9 cellular contexts compared by ENCODE assay signal in the genomic region with DNA sequence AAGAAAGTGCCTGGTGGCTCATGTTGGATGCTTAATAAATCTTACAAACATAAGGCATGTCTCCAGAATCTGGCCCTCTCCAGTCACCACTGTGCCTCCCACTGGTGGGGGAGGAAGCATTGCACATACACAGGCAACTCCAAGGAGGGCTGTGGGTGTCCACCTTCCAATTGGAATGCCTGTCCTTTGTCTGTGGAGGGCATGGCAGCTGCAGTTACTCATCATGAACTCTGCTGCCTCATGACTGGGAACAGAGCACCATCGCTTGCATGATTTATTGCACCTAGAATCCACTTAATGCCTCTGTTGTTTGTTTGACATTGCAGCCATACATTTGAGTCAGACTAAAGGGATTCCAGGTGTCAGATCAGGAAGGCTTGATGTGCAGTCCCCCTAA.
DNase-seq lines count a peak whose midpoint lies in the region; ATAC-seq, FAIRE-seq and TF ChIP-seq lines count a peak whose summit lies in the region.
"Had no signal": no experiment of that assay in that cellular context is flagged by ENCODE, and none has a peak within 500 bp of the region (broad histone marks: within the 10 kb centered on the region; RNA-seq: fewer than 3 reads in every experiment).

No MANE protein-coding gene starts in this region.

- POLR2A ChIA-PET in naive thymus-derived CD4-positive, alpha-beta T cell (lab: Charles Lee), result no interaction called here

- no peaks in the 10 kb centered on the region for H3K79me2 ChIP-seq in astrocyte (ENCODE audit: insufficient read depth, low read length)

- H3K4me1 ChIP-seq in astrocyte (ENCODE audit: insufficient read depth, low read length), result peaks cover 11% of the 10 kb centered on the region
- H3K4me1 ChIP-seq in naive thymus-derived CD4-positive, alpha-beta T cell (ENCODE audit: control insufficient read depth in 2 of 2, insufficient read depth in 2 of 2, low read length in 2 of 2), result no peaks in the 10 kb centered on the region

- ATAC-seq in naive thymus-derived CD4-positive, alpha-beta T cell, result peak; percentile 18
- no peak for ATAC-seq in HG03432 (IDR thresholded peaks at IDR 0.05; ENCODE audit: unreplicated experiment)
- no peak for ATAC-seq in natural killer cell treated with Interleukin-12 subunit alpha and Interleukin-12 subunit beta and Interleukin-15 and Interleukin-18, amount 100 ng/mL, for 72 hours

- TF ChIP-seq CTCF in astrocyte (IDR thresholded peaks at IDR 0.05; ENCODE audit: insufficient read depth, low read depth, low read length), result no peak

- intact Hi-C loops in naive thymus-derived CD4-positive, alpha-beta T cell (cut with micrococcal nuclease), result no loop called here

- no peak for FAIRE-seq in astrocyte (lab: Jason Lieb, UNC)
- FAIRE-seq: G401.6 had no signal

- H3K4me3 ChIP-seq in astrocyte (ENCODE audit: insufficient read depth, low read depth, low read length), result no peak overlapping the region
- no peak overlapping the region for H3K4me3 ChIP-seq in naive thymus-derived CD4-positive, alpha-beta T cell (ENCODE audit: low read length)

- peak; percentile 33 for DNase-seq in COLO829 (ENCODE audit: low spot score)
- peak; percentile 91 for DNase-seq in LHCN-M2 (ENCODE audit: low read depth)
- peak; percentile 81 for DNase-seq in astrocyte (ENCODE audit: low read depth)
- no peak for DNase-seq in naive thymus-derived CD4-positive, alpha-beta T cell
- no peak for DNase-seq in NCI-H1436 (lab: John Stamatoyannopoulos, UW)
- DNase-seq in natural killer cell treated with Interleukin-12 subunit alpha and Interleukin-12 subunit beta and Interleukin-15 and Interleukin-18, amount 100 ng/mL, for 72 hours (ENCODE audit: low spot score), result no peak
- DNase-seq in D341Med (ENCODE audit: low spot score), result no peak

- no peak overlapping the region for H3K27ac Mint-ChIP-seq in astrocyte (ENCODE audit: unreplicated experiment)
- H3K27ac Mint-ChIP-seq in naive thymus-derived CD4-positive, alpha-beta T cell, result no peak overlapping the region
- no peak overlapping the region for H3K27ac Mint-ChIP-seq in natural killer cell treated with Interleukin-12 subunit alpha and Interleukin-12 subunit beta and Interleukin-15 and Interleukin-18, amount 100 ng/mL, for 72 hours

- H3K27me3 Mint-ChIP-seq in astrocyte (ENCODE audit: low read depth, unreplicated experiment), result peaks cover 6% of the 10 kb centered on the region
- no peaks in the 10 kb centered on the region for H3K27me3 Mint-ChIP-seq in naive thymus-derived CD4-positive, alpha-beta T cell
- H3K27me3 Mint-ChIP-seq in natural killer cell treated with Interleukin-12 subunit alpha and Interleukin-12 subunit beta and Interleukin-15 and Interleukin-18, amount 100 ng/mL, for 72 hours, result no peaks in the 10 kb centered on the region

- no peaks in the 10 kb centered on the region for H3K9me3 Mint-ChIP-seq in astrocyte (ENCODE audit: unreplicated experiment)
- peaks cover 0 to 3% (median 0%) of the 10 kb centered on the region in 11 donors for H3K9me3 Mint-ChIP-seq in naive thymus-derived CD4-positive, alpha-beta T cell
- H3K9me3 Mint-ChIP-seq in natural killer cell treated with Interleukin-12 subunit alpha and Interleukin-12 subunit beta and Interleukin-15 and Interleukin-18, amount 100 ng/mL, for 72 hours, result no peaks in the 10 kb centered on the region

- peaks cover 5% of the 10 kb centered on the region for H3K36me3 Mint-ChIP-seq in astrocyte (ENCODE audit: low read depth, unreplicated experiment)
- no peaks in the 10 kb centered on the region for H3K36me3 Mint-ChIP-seq in naive thymus-derived CD4-positive, alpha-beta T cell
- H3K36me3 Mint-ChIP-seq in natural killer cell treated with Interleukin-12 subunit alpha and Interleukin-12 subunit beta and Interleukin-15 and Interleukin-18, amount 100 ng/mL, for 72 hours, result no peaks in the 10 kb centered on the region

- H3K4me3 Mint-ChIP-seq in astrocyte (ENCODE audit: unreplicated experiment), result no peak overlapping the region
- no peak overlapping the region for H3K4me3 Mint-ChIP-seq in naive thymus-derived CD4-positive, alpha-beta T cell
- no peak overlapping the region for H3K4me3 Mint-ChIP-seq in natural killer cell treated with Interleukin-12 subunit alpha and Interleukin-12 subunit beta and Interleukin-15 and Interleukin-18, amount 100 ng/mL, for 72 hours

- H3K27ac ChIP-seq in astrocyte (ENCODE audit: low read depth, low read length), result no peak overlapping the region
- H3K27ac ChIP-seq in naive thymus-derived CD4-positive, alpha-beta T cell (ENCODE audit: low read depth, low read length), result no peak overlapping the region

- H3K9ac ChIP-seq in astrocyte (ENCODE audit: low read length), result no peak overlapping the region

- no peaks in the 10 kb centered on the region for H3K36me3 ChIP-seq in astrocyte (ENCODE audit: insufficient read depth, low read length)
- no peaks in the 10 kb centered on the region for H3K36me3 ChIP-seq in naive thymus-derived CD4-positive, alpha-beta T cell (ENCODE audit: control insufficient read depth in 2 of 3, insufficient read depth in 3 of 3, low read length in 3 of 3)

- no peaks in the 10 kb centered on the region for H3K27me3 ChIP-seq in astrocyte (ENCODE audit: insufficient read depth, low read length)
- no peaks in the 10 kb centered on the region for H3K27me3 ChIP-seq in naive thymus-derived CD4-positive, alpha-beta T cell (ENCODE audit: control insufficient read depth in 2 of 2, insufficient read depth in 2 of 2, low read length in 2 of 2)

- H2AFZ ChIP-seq in astrocyte (ENCODE audit: low read depth, low read length), result no peak overlapping the region

- H3K4me2 ChIP-seq in astrocyte (ENCODE audit: low read length), result peak overlapping the region; percentile 14

- H3K9me3 ChIP-seq in astrocyte (ENCODE audit: insufficient read depth, low read depth, low read length), result no peaks in the 10 kb centered on the region
- H3K9me3 ChIP-seq in naive thymus-derived CD4-positive, alpha-beta T cell (ENCODE audit: control insufficient read depth in 2 of 3, low read length in 3 of 3), result no peaks in the 10 kb centered on the region

- peaks cover 8% of the 10 kb centered on the region for H4K20me1 ChIP-seq in astrocyte (ENCODE audit: insufficient read depth, low read length)

- peaks cover 6% of the 10 kb centered on the region for H3K4me1 Mint-ChIP-seq in astrocyte (ENCODE audit: low read depth, unreplicated experiment)
- peaks cover 0 to 2% (median 0%) of the 10 kb centered on the region in 7 donors for H3K4me1 Mint-ChIP-seq in naive thymus-derived CD4-positive, alpha-beta T cell
- no peaks in the 10 kb centered on the region for H3K4me1 Mint-ChIP-seq in natural killer cell treated with Interleukin-12 subunit alpha and Interleukin-12 subunit beta and Interleukin-15 and Interleukin-18, amount 100 ng/mL, for 72 hours (ENCODE audit: low read depth in 2 of 2)

- CTCF ChIA-PET in naive thymus-derived CD4-positive, alpha-beta T cell (lab: Charles Lee), result interaction anchor here (0.6 kb wide), 1 partner anchor 163 kb away, joined by 3 read pairs; no protein-coding TSS in a partner anchor

Comparison
In these comparisons a context has a peak if more than half of its experiments do, and no peak if none do; other contexts are left out.
1. DNase-seq: peak in COLO829 (single experiment), LHCN-M2 (single experiment) and astrocyte (single experiment); none in naive thymus-derived CD4-positive, alpha-beta T cell (0 of 9), NCI-H1436 (single experiment), natural killer cell treated with Interleukin-12 subunit alpha and Interleukin-12 subunit beta and Interleukin-15 and Interleukin-18, amount 100 ng/mL, for 72 hours (single experiment) and D341Med (single experiment).